ENCODE assay signal across 5 cellular contexts in genomic region chrX:153120230-153120629, GRCh38. TPM values are rescaled to one million over a fixed set of nuclear protein-coding genes. Genes with fewer than 3 reads are reported as not detected.
"Had no signal": no experiment of that assay in that cellular context is flagged by ENCODE, and none has a peak within 500 bp of the region (broad histone marks: within the 10 kb centered on the region; RNA-seq: fewer than 3 reads in every experiment).

No MANE protein-coding gene starts in this region.

RNA-seq across cellular contexts. Expression of gene MAGEA1, which starts 58.9 kb away (rescaled TPM):
- total RNA-seq: GM23248, GM23338, H7, H9, HFFc6 had no signal
- polyA plus RNA-seq: GM23248, GM23338 had no signal
